Comparison of ENCODE assay signal across 8 cellular contexts in genomic region chr1:226654046-226654445, GRCh38.
DNase-seq lines count a peak whose midpoint lies in the region; ATAC-seq and TF ChIP-seq lines count a peak whose summit lies in the region.

No MANE protein-coding gene starts in this region.

- no peak overlapping the region for H3K4me2 ChIP-seq in Karpas-422 (ENCODE audit: low read depth, low read length, poor library complexity, severe bottlenecking)

- 38 to 67% (median 56%) methylated on average over 7 of the region's 7 CpGs for whole genome bisulfite sequencing in stomach, 5 donors

- no peaks in the 10 kb centered on the region for H3K27me3 Mint-ChIP-seq in neural crest cell (ENCODE audit: low read depth)

- H3K27me3 ChIP-seq in Karpas-422 (ENCODE audit: low read length): no peaks in the 10 kb centered on the region
- no peaks in the 10 kb centered on the region for H3K27me3 ChIP-seq in duodenal mucosa (ENCODE audit: control insufficient read depth in 1 of 2, insufficient read depth in 2 of 2, low read length in 2 of 2)
- no peaks in the 10 kb centered on the region for H3K27me3 ChIP-seq in stomach

- H3K4me3 Mint-ChIP-seq in neural crest cell: peak overlapping the region; percentile 31

- no peaks in the 10 kb centered on the region for H3K9me2 ChIP-seq in Karpas-422 (replicated peaks; ENCODE audit: insufficient read depth, low read length)

- intact Hi-C loops in stomach (cut with DNase I; ENCODE audit: low total_unique reads): no loop called here

- H3K36me3 ChIP-seq in Karpas-422 (ENCODE audit: insufficient read depth, low read length) (peaks cover 4% of the 10 kb centered on the region; the same call in 1 of the 2 replicates), duodenal mucosa (ENCODE audit: control insufficient read depth in 1 of 2, insufficient read depth in 2 of 2, low read length in 2 of 2) (peaks cover 0 to 4% of the 10 kb centered on the region in 2 donors), stomach (no peaks in the 10 kb centered on the region)

- no peak overlapping the region for H3K9ac ChIP-seq in Karpas-422 (ENCODE audit: low read length)
- peak overlapping the region; percentile 26 to 38 for H3K9ac ChIP-seq in duodenal mucosa (ENCODE audit: low read depth in 1 of 2, low read length in 2 of 2)

- no peaks in the 10 kb centered on the region for H3K4me1 ChIP-seq in Karpas-422 (ENCODE audit: low read length)
- peaks cover 37 to 41% of the 10 kb centered on the region in 2 donors for H3K4me1 ChIP-seq in duodenal mucosa (ENCODE audit: control insufficient read depth in 1 of 2, insufficient read depth in 2 of 2, low read length in 2 of 2)
- H3K4me1 ChIP-seq in stomach: peaks cover 18 to 75% (median 51%) of the 10 kb centered on the region in 4 donors

- no peak overlapping the region for H3K27ac ChIP-seq in Karpas-422 (ENCODE audit: low read length)
- H3K27ac ChIP-seq in duodenal mucosa (ENCODE audit: low read depth, low read length): no peak overlapping the region
- H3K27ac ChIP-seq in stomach: peak overlapping the region in 1 of 5 donors; percentile 35

- TF ChIP-seq CTCF in neural crest cell (conservative IDR thresholded peaks at IDR 0.05) (no peak), stomach (IDR thresholded peaks at IDR 0.05) (no peak)

- H2AFZ ChIP-seq in Karpas-422 (ENCODE audit: low read length): no peak overlapping the region

- no peak for TF ChIP-seq EP300 in stomach (IDR thresholded peaks at IDR 0.05)

- peaks cover 55% of the 10 kb centered on the region for H3K79me2 ChIP-seq in Karpas-422 (ENCODE audit: low read length)

- H3K9me3 Mint-ChIP-seq in neural crest cell: no peaks in the 10 kb centered on the region

- H3K27ac Mint-ChIP-seq in neural crest cell (ENCODE audit: unreplicated experiment): peak overlapping the region; percentile 93

- peaks cover 71% of the 10 kb centered on the region for H3K4me1 Mint-ChIP-seq in neural crest cell

- no peak for ATAC-seq in HG02571 (IDR thresholded peaks at IDR 0.05; ENCODE audit: unreplicated experiment)
- no peak for ATAC-seq in GM21526 (IDR thresholded peaks at IDR 0.05; ENCODE audit: low FRiP score, unreplicated experiment)

- DNase-seq in EL: peak; percentile 76
- DNase-seq in Karpas-422: peak; percentile 75
- DNase-seq in neural crest cell (ENCODE audit: low read depth, low spot score): no peak
- DNase-seq in NCI-H748 (lab: John Stamatoyannopoulos, UW; ENCODE audit: unreplicated experiment): no peak
- no peak for DNase-seq in stomach

- no peaks in the 10 kb centered on the region for H3K9me3 ChIP-seq in Karpas-422 (ENCODE audit: low read length)
- H3K9me3 ChIP-seq in duodenal mucosa (ENCODE audit: control insufficient read depth in 1 of 2, low read length in 2 of 2): no peaks in the 10 kb centered on the region
- no peaks in the 10 kb centered on the region for H3K9me3 ChIP-seq in stomach

- H3K4me3 ChIP-seq in Karpas-422 (ENCODE audit: low read length): peak overlapping the region; percentile 63
- peak overlapping the region in 1 of 2 donors; percentile 12 for H3K4me3 ChIP-seq in duodenal mucosa (ENCODE audit: low read depth in 1 of 2, low read length in 2 of 2)
- no peak overlapping the region for H3K4me3 ChIP-seq in stomach

- no peaks in the 10 kb centered on the region for H3K36me3 Mint-ChIP-seq in neural crest cell (ENCODE audit: low read depth)

- peaks cover 4% of the 10 kb centered on the region; the same call in 1 of the 2 replicates for H4K20me1 ChIP-seq in Karpas-422 (ENCODE audit: insufficient read depth, low read depth, low read length)

- TF ChIP-seq POLR2A in stomach (IDR thresholded peaks at IDR 0.05): no peak

Comparison
In these comparisons a context has a peak if more than half of its experiments do, and no peak if none do; other contexts are left out.
1. DNase-seq: peak in EL (single experiment) and Karpas-422 (single experiment); none in neural crest cell (single experiment), NCI-H748 (single experiment) and stomach (single experiment).